In genomic region chr16:89300311-89300975, GRCh38 we compare ENCODE assay signal across 10 cellular contexts.
DNase-seq lines count a peak whose midpoint lies in the region; ATAC-seq, FAIRE-seq and TF ChIP-seq lines count a peak whose summit lies in the region.
"Had no signal": no experiment of that assay in that cellular context is flagged by ENCODE, and none has a peak within 500 bp of the region (broad histone marks: within the 10 kb centered on the region; RNA-seq: fewer than 3 reads in every experiment).

No MANE protein-coding gene starts in this region.

- H3K27me3 ChIP-seq in PC-3 (ENCODE audit: low read length) (no peaks in the 10 kb centered on the region), fibroblast of lung (ENCODE audit: control insufficient read depth, insufficient read depth, low read length) (no peaks in the 10 kb centered on the region), osteoblast (ENCODE audit: insufficient read depth, low read length) (no peaks in the 10 kb centered on the region)

- CTCF ChIA-PET in A549 (lab: Yijun Ruan, JAX) = interaction anchor here (1.1 to 1.3 kb wide), 2 partner anchors 11 to 12 kb away, joined by 3 to 5 read pairs; no protein-coding TSS in a partner anchor
- CTCF ChIA-PET in PC-3 (lab: Charles Lee) = no interaction called here

- POLR2A ChIA-PET in A549 (lab: Yijun Ruan, JAX) = no interaction called here
- POLR2A ChIA-PET in PC-3 (lab: Charles Lee; ENCODE audit: unreplicated experiment) = no interaction called here

- H3K9ac ChIP-seq in PC-3 (ENCODE audit: low read length) (no peak overlapping the region), fibroblast of lung (ENCODE audit: insufficient read depth, low read length) (no peak overlapping the region)

- no peaks in the 10 kb centered on the region for H3F3A ChIP-seq in PC-3 (ENCODE audit: low read length, unreplicated experiment)

- H3K9me2 ChIP-seq in PC-3 (replicated peaks; ENCODE audit: low read length) = no peaks in the 10 kb centered on the region

- BruUV-seq in PC-3 (replicated peaks; lab: Mats Ljungman, UMichigan) = no TSS peak

- no peak for TF ChIP-seq RAD21 in A549 (conservative IDR thresholded peaks at IDR 0.05 in 1 of 2, IDR thresholded peaks at IDR 0.05 in 1 of 2)

- H3K79me2 ChIP-seq in PC-3 (ENCODE audit: low read length) (peaks cover 67% of the 10 kb centered on the region), fibroblast of lung (ENCODE audit: control insufficient read depth, insufficient read depth, low read length) (peaks cover 72% of the 10 kb centered on the region), osteoblast (ENCODE audit: insufficient read depth, low read length) (peaks cover 84% of the 10 kb centered on the region)

- no peak for TF ChIP-seq POLR2A in A549 (IDR thresholded peaks at IDR 0.05; ENCODE audit: low read length)

- no peak for FAIRE-seq in A549 (lab: Jason Lieb, UNC)
- FAIRE-seq: D721Med had no signal

- TF ChIP-seq CTCF in A549 (IDR thresholded peaks at IDR 0.05) (no peak), PC-3 (conservative IDR thresholded peaks at IDR 0.05; ENCODE audit: low read depth, low read length) (no peak), fibroblast of lung (conservative IDR thresholded peaks at IDR 0.05 in 1 of 2, IDR thresholded peaks at IDR 0.05 in 1 of 2; ENCODE audit: low read depth in 1 of 2, low read length in 2 of 2) (no peak), osteoblast (IDR thresholded peaks at IDR 0.05; ENCODE audit: extremely low read depth, low read depth, low read length) (no peak)

- DNase-seq in A549 (ENCODE audit: low read depth in 1 of 2, low spot score in 1 of 2) (peak in 1 of 2 experiments; percentile 44), PC-3 (no peak), fibroblast of lung (ENCODE audit: low read depth in 2 of 2) (peak in 1 of 2 donors; percentile 95), osteoblast (ENCODE audit: insufficient read length, low spot score, missing footprints) (no peak), SW 1271 (lab: John Stamatoyannopoulos, UW) (no peak)
- DNase-seq: erythroblast had no signal

- no peak overlapping the region for H3K4me3 ChIP-seq in A549
- H3K4me3 ChIP-seq in PC-3 (ENCODE audit: low read length) = no peak overlapping the region
- H3K4me3 ChIP-seq in fibroblast of lung (replicated peaks in 1 of 4; ENCODE audit: control extremely low read depth in 1 of 4, insufficient read depth in 1 of 4, low read depth in 3 of 4, low read length in 4 of 4) = no peak overlapping the region
- no peak overlapping the region for H3K4me3 ChIP-seq in osteoblast (ENCODE audit: insufficient read depth, low read length)

- H3K9me3 ChIP-seq in A549 (no peaks in the 10 kb centered on the region), PC-3 (ENCODE audit: low read length) (no peaks in the 10 kb centered on the region), fibroblast of lung (ENCODE audit: control insufficient read depth, insufficient read depth, low read depth, low read length) (no peaks in the 10 kb centered on the region), osteoblast (ENCODE audit: low read depth, low read length) (no peaks in the 10 kb centered on the region)

- no peak overlapping the region for H2AFZ ChIP-seq in PC-3 (ENCODE audit: low read length)
- H2AFZ ChIP-seq in fibroblast of lung (ENCODE audit: low read length) = no peak overlapping the region
- no peak overlapping the region for H2AFZ ChIP-seq in osteoblast (ENCODE audit: low read length)

- peaks cover 16% of the 10 kb centered on the region for H3K36me3 ChIP-seq in PC-3 (ENCODE audit: low read depth, low read length)
- H3K36me3 ChIP-seq in fibroblast of lung (ENCODE audit: control insufficient read depth, insufficient read depth, low read length) = peaks cover 25% of the 10 kb centered on the region
- H3K36me3 ChIP-seq in osteoblast (ENCODE audit: insufficient read depth, low read length) = peaks cover 21% of the 10 kb centered on the region

- H3K4me2 ChIP-seq in A549 = peak overlapping the region; percentile 86
- no peak overlapping the region for H3K4me2 ChIP-seq in PC-3 (ENCODE audit: low read length)
- H3K4me2 ChIP-seq in fibroblast of lung (ENCODE audit: extremely low read depth, insufficient read depth, low read length) = no peak overlapping the region
- no peak overlapping the region for H3K4me2 ChIP-seq in osteoblast (ENCODE audit: insufficient read depth, low read length)

- no peak for TF ChIP-seq EP300 in A549 (IDR thresholded peaks at IDR 0.05)

- intact Hi-C loops in PC-3 (cut with micrococcal nuclease) = no loop called here

- ATAC-seq in A549 (peak; percentile 6 to 7; a peak in 2 of 6 replicates), PC-3 (no peak), GM21447 (IDR thresholded peaks at IDR 0.05; ENCODE audit: unreplicated experiment) (no peak), HG03025 (IDR thresholded peaks at IDR 0.05; ENCODE audit: low FRiP score, unreplicated experiment) (no peak), GM21619 (IDR thresholded peaks at IDR 0.05; ENCODE audit: unreplicated experiment) (no peak)

- WGBS in A549 (ENCODE audit: missing lambda C conversion rate) = 71% methylated on average over 17 of the region's 21 CpGs

- peaks cover 50% of the 10 kb centered on the region for H3K4me1 ChIP-seq in A549
- peaks cover 16% of the 10 kb centered on the region for H3K4me1 ChIP-seq in PC-3 (ENCODE audit: insufficient read depth, low read length)
- H3K4me1 ChIP-seq in fibroblast of lung (ENCODE audit: control insufficient read depth, extremely low read depth, insufficient read depth, low read length) = peaks cover 17% of the 10 kb centered on the region
- peaks cover 18% of the 10 kb centered on the region for H3K4me1 ChIP-seq in osteoblast (ENCODE audit: insufficient read depth, low read length)

- peak overlapping the region; percentile 95 to 96 for H3K27ac ChIP-seq in A549
- peak overlapping the region; percentile 93; the same call in 1 of the 2 replicates for H3K27ac ChIP-seq in PC-3 (ENCODE audit: low read length)
- H3K27ac ChIP-seq in fibroblast of lung (ENCODE audit: insufficient read depth, low read length) = peak overlapping the region; percentile 98
- H3K27ac ChIP-seq in osteoblast (ENCODE audit: low read depth, low read length) = peak overlapping the region; percentile 88

- H4K20me1 ChIP-seq in PC-3 (ENCODE audit: low read length) = no peaks in the 10 kb centered on the region
- H4K20me1 ChIP-seq in fibroblast of lung (ENCODE audit: control insufficient read depth, extremely low read depth, insufficient read depth, low read length) = no peaks in the 10 kb centered on the region
- H4K20me1 ChIP-seq in osteoblast (ENCODE audit: insufficient read depth, low read length) = peaks cover 42% of the 10 kb centered on the region

TF ChIP-seq in A549, 52 proteins besides CTCF, POLR2A, EP300 and RAD21:
- TF ChIP-seq HOXB5 (CRISPR knock-in tag; IDR thresholded peaks at IDR 0.05) = no peak
- no peak for TF ChIP-seq BCL3 (IDR thresholded peaks at IDR 0.05)
- no peak for TF ChIP-seq CBX2 (IDR thresholded peaks at IDR 0.05; ENCODE audit: borderline replicate concordance, low read depth)
- TF ChIP-seq MAX (IDR thresholded peaks at IDR 0.05) = peak; percentile 42; the same call in 1 of the 2 replicates
- no peak for TF ChIP-seq NFE2L2 (conservative IDR thresholded peaks at IDR 0.05; ENCODE audit: low read length)
- TF ChIP-seq HDAC2 (IDR thresholded peaks at IDR 0.05) = no peak

Comparison
In these comparisons a context has a peak if more than half of its experiments do, and no peak if none do; other contexts are left out.
1. ATAC-seq: peak in A549 (2 of 2); none in PC-3 (single experiment), GM21447 (single experiment), HG03025 (single experiment) and GM21619 (single experiment).
2. Peak in every context shown above with its lines, with median percentiles within 50 percentile points of each other: H3K27ac ChIP-seq.